26 cellular contexts compared by ENCODE assay signal in genomic region chr11:60780065-60780464, GRCh38. TPM values are rescaled to one million over a fixed set of nuclear protein-coding genes. Genes with fewer than 3 reads are reported as not detected.
"Had no signal": no experiment of that assay in that cellular context is flagged by ENCODE, and none has a peak within 500 bp of the region (broad histone marks: within the 10 kb centered on the region; RNA-seq: fewer than 3 reads in every experiment).

No MANE protein-coding gene starts in this region.

- ATAC-seq: HepG2, Panc1, PC-3, SK-N-SH treated with all-trans-retinoic acid at 6 μM for 48 hours had no signal

- FAIRE-seq: HepG2 had no signal

- DNase-seq: IMR-90; Karpas-422; KG1; MG63; NCI-H1092; NCI-H1105 treated with DMSO at 0.1 percent for 48 hours; NCI-H1417 treated with DMSO at 0.1 percent for 48 hours; NCI-H146; NCI-H1694 treated with DMSO at 0.1 percent for 48 hours; NCI-H2029; NCI-H2081 treated with DMSO at 0.1 percent for 48 hours; NCI-H2171; NCI-H226; NCI-H446; NCI-H510A; NCI-H524 treated with DMSO at 0.1 percent for 48 hours; NCI-H69; NCI-H774; NK-92 treated with Interleukin-12 subunit alpha and Interleukin-12 subunit beta, amount 100 ng/mL, for 24 hours; PC-3; SHP77 had no signal

RNA-seq across cellular contexts. Expression of gene MS4A10, which starts 5.1 kb away (rescaled TPM):
- total RNA-seq: HepG2, HT1080, IMR-90, OCI-LY7, PC-3 had no signal
- polyA plus RNA-seq: HepG2, IMR-90 had no signal

RNA-seq across cellular contexts. Expression of gene MS4A15, which starts 23.4 kb away (rescaled TPM):
- total RNA-seq: HepG2, HT1080, IMR-90, OCI-LY7, PC-3 had no signal
- polyA plus RNA-seq: HepG2, IMR-90 had no signal

RNA-seq across cellular contexts. Expression of gene MS4A18, which starts 55.5 kb away (rescaled TPM):
- total RNA-seq: HepG2, HT1080, IMR-90, OCI-LY7, PC-3 had no signal
- polyA plus RNA-seq: HepG2, IMR-90 had no signal
